In genomic region chr1:108852141-108852540, GRCh38 we compare ENCODE assay signal across 20 cellular contexts. TPM values are rescaled to one million over a fixed set of nuclear protein-coding genes. Genes with fewer than 3 reads are reported as not detected.
A peak's percentile ranks its signal among the peaks of the same experiment; 100 is the strongest.
DNase-seq lines count a peak whose midpoint lies in the region; ATAC-seq and TF ChIP-seq lines count a peak whose summit lies in the region.
"Had no signal": no experiment of that assay in that cellular context is flagged by ENCODE, and none has a peak within 500 bp of the region (broad histone marks: within the 10 kb centered on the region; RNA-seq: fewer than 3 reads in every experiment).

No MANE protein-coding gene starts in this region.

- peaks cover 2% of the 10 kb centered on the region for H3K36me3 Mint-ChIP-seq in osteocyte (ENCODE audit: unreplicated experiment)

- no peaks in the 10 kb centered on the region for H3K9me3 Mint-ChIP-seq in osteocyte (ENCODE audit: unreplicated experiment)
- H3K9me3 Mint-ChIP-seq: central memory CD8-positive, alpha-beta T cell had no signal

- no peak overlapping the region for H3K4me3 Mint-ChIP-seq in osteocyte (ENCODE audit: unreplicated experiment)
- H3K4me3 Mint-ChIP-seq: central memory CD8-positive, alpha-beta T cell had no signal

- peaks cover 3% of the 10 kb centered on the region for H3K27me3 Mint-ChIP-seq in osteocyte (ENCODE audit: unreplicated experiment)

- no peak for TF ChIP-seq CTCF in HL-60 (IDR thresholded peaks at IDR 0.05; ENCODE audit: insufficient read depth, low read length)
- TF ChIP-seq CTCF in fibroblast of mammary gland (conservative IDR thresholded peaks at IDR 0.05; ENCODE audit: control insufficient read depth, insufficient read depth, low read depth, low read length) = no peak
- TF ChIP-seq CTCF in osteocyte (IDR thresholded peaks at IDR 0.05) = no peak

- no peak for ATAC-seq in GM21723 (IDR thresholded peaks at IDR 0.05; ENCODE audit: unreplicated experiment)
- ATAC-seq: HepG2 had no signal

- peak overlapping the region; percentile 86 for H3K27ac Mint-ChIP-seq in osteocyte (ENCODE audit: unreplicated experiment)
- H3K27ac Mint-ChIP-seq: progenitor cell of endocrine pancreas had no signal

- H3K4me1 Mint-ChIP-seq in osteocyte (ENCODE audit: unreplicated experiment) = peaks cover 28% of the 10 kb centered on the region

- H3K27me3 ChIP-seq in HL-60 (ENCODE audit: insufficient read depth, poor library complexity, severe bottlenecking) = no peaks in the 10 kb centered on the region
- H3K27me3 ChIP-seq: uterus had no signal

- peak; percentile 48 to 57 for DNase-seq in AML-193 (lab: John Stamatoyannopoulos, UW)
- no peak for DNase-seq in HL-60 (ENCODE audit: low read depth in 1 of 2, low spot score in 1 of 2)
- peak; percentile 15 for DNase-seq in fibroblast of mammary gland (ENCODE audit: low read depth)
- no peak for DNase-seq in osteocyte (ENCODE audit: extremely low spot score, unreplicated experiment)
- no peak for DNase-seq in middle frontal gyrus (ENCODE audit: extremely low spot score, low spot score)
- DNase-seq in medulla oblongata (ENCODE audit: extremely low spot score) = no peak
- DNase-seq in activated CD8-positive, alpha-beta memory T cell treated with anti-CD3 and anti-CD28 coated beads, Interleukin-2, amount 50 U/mL, for 48 hours = no peak
- DNase-seq: activated naive CD4-positive, alpha-beta T cell; mesendoderm; NCI-H1105 treated with DMSO at 0.1 percent for 48 hours; stimulated activated CD4-positive, alpha-beta T cell treated with anti-CD3 and anti-CD28 coated beads, Interleukin-2, amount 100 ng/mL, for 24 hours; uterus had no signal

- H3K4me3 ChIP-seq in HL-60 (replicated peaks; ENCODE audit: insufficient read depth, low read length) (no peak overlapping the region), fibroblast of mammary gland (ENCODE audit: control insufficient read depth, low read depth, low read length) (no peak overlapping the region)
- H3K4me3 ChIP-seq: SK-N-MC, uterus had no signal

- peak overlapping the region; percentile 64 for H3K27ac ChIP-seq in HL-60 (replicated peaks)
- H3K27ac ChIP-seq: SK-N-MC had no signal

RNA-seq across cellular contexts. Expression of gene AKNAD1, which starts 4.8 kb away (rescaled TPM):
- 0.70 and 1.1 TPM in 2 replicates for total RNA-seq in osteocyte
- total RNA-seq: Daoy, epithelial cell of proximal tubule, HepG2, OCI-LY7, progenitor cell of endocrine pancreas had no signal

RNA-seq across cellular contexts. Expression of gene GPSM2, which starts 24.6 kb away (rescaled TPM):
- total RNA-seq in osteocyte = 37.1 and 40.9 TPM in 2 replicates

Comparison
In these comparisons a context has a peak if more than half of its experiments do, and no peak if none do; other contexts are left out.
1. DNase-seq: peak in AML-193 (2 of 2) and fibroblast of mammary gland (single experiment); none in HL-60 (0 of 2), osteocyte (single experiment), middle frontal gyrus (single experiment), medulla oblongata (single experiment) and activated CD8-positive, alpha-beta memory T cell treated with anti-CD3 and anti-CD28 coated beads, Interleukin-2, amount 50 U/mL, for 48 hours (single experiment).